Comparison of ENCODE assay signal across 8 cellular contexts in genomic region chr15:67520976-67521769, GRCh38. TPM values are rescaled to one million over a fixed set of nuclear protein-coding genes. Genes with fewer than 3 reads are reported as not detected.
DNase-seq lines count a peak whose midpoint lies in the region; ATAC-seq and TF ChIP-seq lines count a peak whose summit lies in the region.

TSS of gene C15orf61 (plus strand) at chr15:67521131. CDS start at chr15:67521249, 118 bp downstream.

- peak; percentile 78 for ATAC-seq in GM18907 (IDR thresholded peaks at IDR 0.05; ENCODE audit: unreplicated experiment)
- ATAC-seq in HG03108 (IDR thresholded peaks at IDR 0.05; ENCODE audit: unreplicated experiment), result peak; percentile 66

- peak; percentile 61 for DNase-seq in AG09319 (ENCODE audit: extremely low read depth, low read depth)
- DNase-seq in NCI-H2227 (lab: John Stamatoyannopoulos, UW; ENCODE audit: unreplicated experiment), result peak; percentile 81
- peak; percentile 85 for DNase-seq in activated CD4-positive, CD25-positive, alpha-beta regulatory T cell treated with anti-CD3 and anti-CD28 coated beads, Interleukin-2, amount 50 U/mL, for 72 hours
- peak; percentile 85 for DNase-seq in cerebellum (ENCODE audit: low spot score)
- peak; percentile 92 for DNase-seq in kidney tubule cell (ENCODE audit: low spot score)
- DNase-seq in stimulated activated CD4-positive, alpha-beta T cell treated with anti-CD3 and anti-CD28 coated beads, Interleukin-1b, Interleukin-23, amount 100 ng/mL, for 1 hour (ENCODE audit: low read depth in 2 of 2), result peak; percentile 60 to 70

- no peak for TF ChIP-seq CTCF in AG09319 (IDR thresholded peaks at IDR 0.05; ENCODE audit: low read depth, low read length)

RNA-seq across cellular contexts. Expression of gene C15orf61, which starts in this region (rescaled TPM):
- total RNA-seq in cerebellum, result 17.2 TPM

Comparison
In these comparisons a context has a peak if more than half of its experiments do, and no peak if none do; other contexts are left out.
1. Peak in every context shown above with its lines: DNase-seq and ATAC-seq.